ENCODE assay signal across 24 cellular contexts in genomic region chr2:134689303-134689702, GRCh38. TPM values are rescaled to one million over a fixed set of nuclear protein-coding genes. Genes with fewer than 3 reads are reported as not detected.
"Had no signal": no experiment of that assay in that cellular context is flagged by ENCODE, and none has a peak within 500 bp of the region (broad histone marks: within the 10 kb centered on the region; RNA-seq: fewer than 3 reads in every experiment).

No MANE protein-coding gene starts in this region.

- H3K4me2 ChIP-seq: smooth muscle cell had no signal

- H3K36me3 ChIP-seq: left ventricle myocardium inferior, ovary, right atrium auricular region, right lobe of liver, stomach, thyroid gland, transverse colon, upper lobe of left lung had no signal

- H3K27me3 ChIP-seq: ovary, right atrium auricular region, right lobe of liver, stomach, testis, thyroid gland, transverse colon, upper lobe of left lung had no signal

- H3K27ac ChIP-seq: left ventricle myocardium inferior, ovary, right atrium auricular region, right lobe of liver, testis, thyroid gland, transverse colon had no signal

- H3K4me3 ChIP-seq: left ventricle myocardium inferior, mucosa of descending colon, ovary, right atrium auricular region, right lobe of liver, smooth muscle cell, stomach, testis, thyroid gland, transverse colon, upper lobe of left lung had no signal

- H3K4me1 ChIP-seq: left ventricle myocardium inferior, right atrium auricular region, right lobe of liver, testis, thyroid gland, transverse colon, upper lobe of left lung had no signal

- FAIRE-seq: urothelium cell line had no signal

- H3K9me3 ChIP-seq: mucosa of descending colon, ovary, right atrium auricular region, right lobe of liver, stomach, testis, thyroid gland, transverse colon, upper lobe of left lung had no signal

- ATAC-seq: mucosa of descending colon; naive thymus-derived CD4-positive, alpha-beta T cell; natural killer cell treated with Interleukin-12 subunit alpha and Interleukin-12 subunit beta and Interleukin-15 and Interleukin-18, amount 100 ng/mL, for 72 hours; right lobe of liver; stimulated activated naive CD8-positive, alpha-beta T cell treated with anti-CD3 and anti-CD28 coated beads, Interleukin-15, Interleukin-2, amounts not matched to agents 100 U/mL and 50 U/mL, for 24 hours had no signal

- DNase-seq: islet precursor cell; left ventricle myocardium inferior; midbrain; mucosa of descending colon; naive thymus-derived CD4-positive, alpha-beta T cell; ovary; right lobe of liver; stimulated activated CD4-positive, alpha-beta T cell treated with anti-CD3 and anti-CD28 coated beads, Interleukin-1b, Interleukin-23, amount 100 ng/mL, for 48 hours; stimulated activated CD4-positive, alpha-beta T cell treated with anti-CD3 and anti-CD28 coated beads, Interleukin-2, amount 100 ng/mL, for 48 hours; stimulated activated CD4-positive, alpha-beta T cell treated with anti-CD3 and anti-CD28 coated beads, Interleukin-4, amount 100 ng/mL, for 4 hours; stimulated activated CD8-positive, alpha-beta memory T cell treated with anti-CD3 and anti-CD28 coated beads, Interleukin-4, amount 100 ng/mL, for 48 hours; stimulated activated naive B cell treated with anti-CD40 and anti-IgM and Interleukin-4, amounts not matched to agents 10 μg/mL and 1 μg/mL and 100 μg/mL, for 72 hours; stimulated activated naive CD8-positive, alpha-beta T cell treated with anti-CD3 and anti-CD28 coated beads, Interleukin-15, Interleukin-2, amounts not matched to agents 100 U/mL and 50 U/mL, for 24 hours; stomach; testis; thyroid gland; transverse colon; upper lobe of left lung had no signal

RNA-seq across cellular contexts. Expression of gene TMEM163, which starts 29.5 kb away (rescaled TPM):
- total RNA-seq: lung microvascular endothelial cell, myocyte, smooth muscle cell had no signal
